Comparison of ENCODE assay signal across 15 cellular contexts in the genomic region with DNA sequence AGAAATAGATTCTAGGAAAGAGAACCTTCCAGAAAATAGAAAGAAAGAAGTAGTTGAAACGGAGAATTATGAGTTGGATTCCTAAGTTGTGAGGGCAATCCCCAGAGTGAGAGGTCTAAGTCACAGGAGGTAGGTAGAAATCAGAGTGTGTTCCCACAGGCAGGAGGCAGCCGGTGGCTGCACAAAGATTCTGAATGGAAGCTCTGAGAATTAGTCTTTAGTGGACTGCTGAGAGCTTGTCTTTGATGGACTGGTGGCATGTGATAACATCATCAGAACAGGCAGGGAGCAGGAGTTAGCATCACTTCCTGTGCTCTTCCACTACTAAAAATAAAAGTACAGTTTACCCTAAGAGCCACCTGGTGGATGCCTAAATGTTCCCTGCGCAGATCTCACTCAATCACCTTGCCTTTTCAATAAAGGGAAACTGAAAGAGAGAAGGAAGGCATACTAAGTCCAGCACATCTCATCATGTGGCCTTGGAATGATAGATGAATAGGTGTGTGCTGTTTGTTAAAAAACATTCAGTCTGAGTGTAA.
DNase-seq lines count a peak whose midpoint lies in the region; ATAC-seq and TF ChIP-seq lines count a peak whose summit lies in the region.
"Had no signal": no experiment of that assay in that cellular context is flagged by ENCODE, and none has a peak within 500 bp of the region (broad histone marks: within the 10 kb centered on the region; RNA-seq: fewer than 3 reads in every experiment).

No MANE protein-coding gene starts in this region.

- DNase-seq in NCI-H1092 treated with DMSO at 0.1 percent for 48 hours (lab: John Stamatoyannopoulos, UW), result peak; percentile 17
- DNase-seq in NCI-H1092 (lab: John Stamatoyannopoulos, UW), result no peak
- DNase-seq in M059J (ENCODE audit: low read depth), result peak; percentile 8
- DNase-seq in nephron progenitor cell, result no peak
- DNase-seq in HK-2 (ENCODE audit: unreplicated experiment), result no peak
- DNase-seq: erythroblast; GDM1; HFFc6; ovary; stimulated activated CD4-positive, alpha-beta T cell treated with anti-CD3 and anti-CD28 coated beads, Interleukin-4, amount 100 ng/mL, for 24 hours; tibial artery had no signal

- H3K27me3 Mint-ChIP-seq in nephron progenitor cell (ENCODE audit: low read depth, poor library complexity), result no peaks in the 10 kb centered on the region

- no peaks in the 10 kb centered on the region for H3K4me1 Mint-ChIP-seq in nephron progenitor cell

- no peaks in the 10 kb centered on the region for H3K36me3 Mint-ChIP-seq in nephron progenitor cell (ENCODE audit: low read depth)
- H3K36me3 Mint-ChIP-seq: brain had no signal

- peak overlapping the region; percentile 71 for H3K27ac Mint-ChIP-seq in nephron progenitor cell
- H3K27ac Mint-ChIP-seq: brain, HFFc6 had no signal

- ATAC-seq in GM21786 (IDR thresholded peaks at IDR 0.05; ENCODE audit: unreplicated experiment), result peak; percentile 68
- ATAC-seq in esophagus mucosa, result no peak
- ATAC-seq in HG03571 (IDR thresholded peaks at IDR 0.05; ENCODE audit: unreplicated experiment), result no peak

- H3K4me3 Mint-ChIP-seq in nephron progenitor cell, result no peak overlapping the region
- H3K4me3 Mint-ChIP-seq: brain, HFFc6 had no signal

- no peaks in the 10 kb centered on the region for H3K9me3 Mint-ChIP-seq in nephron progenitor cell

- TF ChIP-seq CTCF in nephron progenitor cell (IDR thresholded peaks at IDR 0.05), result no peak

Comparison
In these comparisons a context has a peak if more than half of its experiments do, and no peak if none do; other contexts are left out.
1. DNase-seq: peak in NCI-H1092 treated with DMSO at 0.1 percent for 48 hours (single experiment) and M059J (single experiment); none in NCI-H1092 (single experiment), nephron progenitor cell (single experiment) and HK-2 (single experiment).